ENCODE assay signal across 11 cellular contexts in genomic region chr12:41888285-41888684, GRCh38.
"Had no signal": no experiment of that assay in that cellular context is flagged by ENCODE, and none has a peak within 500 bp of the region (broad histone marks: within the 10 kb centered on the region; RNA-seq: fewer than 3 reads in every experiment).

No MANE protein-coding gene starts in this region.

- ATAC-seq: activated naive CD4-positive, alpha-beta T cell treated with anti-CD3 and anti-CD28 coated beads, Interleukin-2, amount 50 U/mL, for 72 hours; activated naive CD8-positive, alpha-beta T cell treated with anti-CD3 and anti-CD28 coated beads, Interleukin-2, amount 50 U/mL, for 24 hours; activated T-cell treated with anti-CD3 and anti-CD28 coated beads, Interleukin-2, amount 50 U/mL, for 4 hours; activated T-cell treated with anti-CD3 and anti-CD28 coated beads, Interleukin-2, amount 50 U/mL, for 72 hours; activated T-helper 17 cell treated with anti-CD3 and anti-CD28 coated beads, Interleukin-2, amount 50 U/mL, for 72 hours; body of pancreas had no signal

- H3K36me3 ChIP-seq: adrenal gland, ascending aorta, brain microvascular endothelial cell, breast epithelium, cardiac muscle cell had no signal

- H3K9me3 ChIP-seq: adrenal gland, ascending aorta, body of pancreas, breast epithelium had no signal

- H3K27me3 ChIP-seq: adrenal gland, ascending aorta, body of pancreas, brain microvascular endothelial cell, breast epithelium, cardiac muscle cell had no signal

- H3K4me3 ChIP-seq: adrenal gland, ascending aorta, body of pancreas, breast epithelium, cardiac muscle cell had no signal

- H3K27ac ChIP-seq: adrenal gland, ascending aorta, body of pancreas, brain microvascular endothelial cell, breast epithelium, cardiac muscle cell had no signal
